8 cellular contexts compared by ENCODE assay signal in the genomic region with DNA sequence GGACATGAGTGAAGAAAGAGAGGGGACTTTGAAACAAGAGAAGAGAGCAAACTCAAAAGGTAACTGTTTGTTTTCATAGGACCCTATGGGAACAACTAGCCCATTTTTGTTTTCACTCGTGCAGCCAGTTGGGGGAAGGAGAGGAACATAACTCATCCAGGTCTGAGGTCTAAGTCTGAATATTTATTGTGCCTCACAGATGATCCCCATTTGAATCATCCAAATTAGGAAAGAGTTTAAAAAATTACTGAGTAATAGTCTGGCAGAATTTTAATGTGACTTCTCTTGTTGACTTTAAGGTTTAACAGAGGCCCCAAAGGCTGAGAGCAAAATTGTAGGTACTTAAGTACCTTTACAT. TPM values are rescaled to one million over a fixed set of nuclear protein-coding genes. Genes with fewer than 3 reads are reported as not detected.
DNase-seq lines count a peak whose midpoint lies in the region; ATAC-seq and TF ChIP-seq lines count a peak whose summit lies in the region.

No MANE protein-coding gene starts in this region.

- TF ChIP-seq CTCF in DND-41 (IDR thresholded peaks at IDR 0.05; ENCODE audit: borderline replicate concordance, extremely low read depth, low read length, poor library complexity, severe bottlenecking) (no peak), ovary (IDR thresholded peaks at IDR 0.05) (no peak)

- no peak for TF ChIP-seq POLR2A in ovary (IDR thresholded peaks at IDR 0.05)

- H3K4me1 ChIP-seq in DND-41 (ENCODE audit: insufficient read depth, low read length) (peaks cover 20% of the 10 kb centered on the region), Karpas-422 (ENCODE audit: low read length) (peaks cover 15% of the 10 kb centered on the region), ovary (ENCODE audit: insufficient read depth) (no peaks in the 10 kb centered on the region)

- H3K4me3 ChIP-seq in DND-41 (ENCODE audit: low read depth in 1 of 2, low read length in 2 of 2) (peak overlapping the region; percentile 31 to 61; a peak in 3 of 4 replicates), Karpas-422 (ENCODE audit: low read length) (peak overlapping the region; percentile 58), ovary (peak overlapping the region; percentile 18)

- H3K9ac ChIP-seq in DND-41 (ENCODE audit: low read depth, low read length) (peak overlapping the region; percentile 54), Karpas-422 (ENCODE audit: low read length) (peak overlapping the region; percentile 41)

- H3K36me3 ChIP-seq in DND-41 (ENCODE audit: insufficient read depth, low read length) (no peaks in the 10 kb centered on the region), Karpas-422 (ENCODE audit: insufficient read depth, low read length) (no peaks in the 10 kb centered on the region), ovary (no peaks in the 10 kb centered on the region)

- H3K9me3 ChIP-seq in DND-41 (ENCODE audit: insufficient read depth, low read length, severe bottlenecking): no peaks in the 10 kb centered on the region
- no peaks in the 10 kb centered on the region for H3K9me3 ChIP-seq in Karpas-422 (ENCODE audit: low read length)
- no peaks in the 10 kb centered on the region for H3K9me3 ChIP-seq in ovary

- no peaks in the 10 kb centered on the region for H3K79me2 ChIP-seq in DND-41 (ENCODE audit: insufficient read depth, low read length)
- no peaks in the 10 kb centered on the region for H3K79me2 ChIP-seq in Karpas-422 (ENCODE audit: low read length)

- no peaks in the 10 kb centered on the region for H4K20me1 ChIP-seq in DND-41 (ENCODE audit: insufficient read depth, low read length)
- H4K20me1 ChIP-seq in Karpas-422 (ENCODE audit: insufficient read depth, low read depth, low read length): no peaks in the 10 kb centered on the region

- DNase-seq in DND-41: no peak
- no peak for DNase-seq in Karpas-422
- DNase-seq in effector CD8-positive, alpha-beta T cell (lab: John Stamatoyannopoulos, UW): peak; percentile 17
- DNase-seq in ovary: no peak
- no peak for DNase-seq in NCI-H2196 treated with DMSO at 0.1 percent for 48 hours (lab: John Stamatoyannopoulos, UW; ENCODE audit: unreplicated experiment)
- DNase-seq in caudate nucleus (lab: John Stamatoyannopoulos, UW): no peak
- DNase-seq in AML-193 (lab: John Stamatoyannopoulos, UW): no peak

- H2AFZ ChIP-seq in DND-41 (ENCODE audit: low read depth, low read length) (peak overlapping the region; percentile 77), Karpas-422 (ENCODE audit: low read length) (peak overlapping the region; percentile 93)

- ATAC-seq in DND-41 (ENCODE audit: insufficient read depth, low read depth) (peak; percentile 27; the same call in 2 of the 3 replicates), GM18517 (IDR thresholded peaks at IDR 0.05; ENCODE audit: unreplicated experiment) (no peak)

- H3K4me2 ChIP-seq in DND-41 (ENCODE audit: insufficient read depth, low read length) (peak overlapping the region; percentile 66), Karpas-422 (ENCODE audit: low read depth, low read length, poor library complexity, severe bottlenecking) (peak overlapping the region; percentile 73)

- H3K9me2 ChIP-seq in Karpas-422 (replicated peaks; ENCODE audit: insufficient read depth, low read length): no peaks in the 10 kb centered on the region

- intact Hi-C loops in ovary (cut with DNase I): loop anchor here in 1 of 4 donors (5.0 kb wide), 1 partner anchor 587 kb away; the partner anchor contains the start of gene TRIM33

- WGBS in ovary, 3 donors: 13 to 47% (median 13%) methylated on average over 1 of the region's 1 CpG

- peak overlapping the region; percentile 72 for H3K27ac ChIP-seq in DND-41 (ENCODE audit: low read length)
- H3K27ac ChIP-seq in Karpas-422 (ENCODE audit: low read length): peak overlapping the region; percentile 40; the same call in 1 of the 2 replicates
- no peak overlapping the region for H3K27ac ChIP-seq in ovary
- H3K27ac ChIP-seq in caudate nucleus (ENCODE audit: low read depth, low read length): no peak overlapping the region

- no peak for TF ChIP-seq EP300 in ovary (IDR thresholded peaks at IDR 0.05)

- H3K27me3 ChIP-seq in DND-41 (ENCODE audit: insufficient read depth, low read length, poor library complexity): no peaks in the 10 kb centered on the region
- no peaks in the 10 kb centered on the region for H3K27me3 ChIP-seq in Karpas-422 (ENCODE audit: low read length)
- H3K27me3 ChIP-seq in ovary: no peaks in the 10 kb centered on the region

RNA-seq across cellular contexts. Expression of gene TSPAN2, which starts 10.4 kb away (rescaled TPM):
- not detected in 2 replicates for total RNA-seq in Karpas-422 (2014; rRNA removed; shearing (Covaris generic); ENCODE audit: low replicate concordance)
- 10 to 100 TPM in 2 of 7 donors, 1 to 10 TPM in 5; 1.7 to 21.4 (median 4.1) TPM for total RNA-seq in ovary
- 10 to 100 TPM in 1 of 2 donors, 1 to 10 TPM in 1; 3.5 to 12.5 TPM for polyA plus RNA-seq in ovary

Comparison
In these comparisons a context has a peak if more than half of its experiments do, and no peak if none do; other contexts are left out.
1. H3K27ac ChIP-seq: peak in DND-41 (single experiment) and Karpas-422 (single experiment); none in ovary (0 of 2) and caudate nucleus (single experiment).
2. Peak in every context shown above with its lines, with median percentiles within 50 percentile points of each other: H3K4me3 ChIP-seq.